9 cellular contexts compared by ENCODE assay signal in genomic region chr9:136345281-136346156, GRCh38. TPM values are rescaled to one million over a fixed set of nuclear protein-coding genes. Genes with fewer than 3 reads are reported as not detected.
DNase-seq lines count a peak whose midpoint lies in the region; ATAC-seq and TF ChIP-seq lines count a peak whose summit lies in the region.
"Had no signal": no experiment of that assay in that cellular context is flagged by ENCODE, and none has a peak within 500 bp of the region (broad histone marks: within the 10 kb centered on the region; RNA-seq: fewer than 3 reads in every experiment).

No MANE protein-coding gene starts in this region.

- no peaks in the 10 kb centered on the region for H3K36me3 Mint-ChIP-seq in progenitor cell of endocrine pancreas (ENCODE audit: insufficient read depth)

- no peak overlapping the region for H3K4me3 ChIP-seq in cardiac muscle cell

- H3K27me3 Mint-ChIP-seq in progenitor cell of endocrine pancreas: no peaks in the 10 kb centered on the region

- H3K4me1 ChIP-seq in cardiac muscle cell (ENCODE audit: low read depth): peaks cover 17% of the 10 kb centered on the region

- peak overlapping the region; percentile 73 for H3K27ac ChIP-seq in cardiac muscle cell

- peak; percentile 69 for DNase-seq in EH (ENCODE audit: low read depth)
- peak; percentile 34 for DNase-seq in amniotic epithelial cell (ENCODE audit: low read depth)
- peak; percentile 52 to 73 for DNase-seq in cardiac muscle cell (ENCODE audit: low read depth in 1 of 2, low spot score in 1 of 2)
- DNase-seq in progenitor cell of endocrine pancreas (ENCODE audit: low spot score, unreplicated experiment): peak; percentile 50
- no peak for DNase-seq in NCI-H774 (lab: John Stamatoyannopoulos, UW)
- DNase-seq in NCI-H524 (lab: John Stamatoyannopoulos, UW): no peak
- DNase-seq in activated T-cell treated with anti-CD3 and anti-CD28 coated beads for 4 hours: no peak
- DNase-seq: NCI-H1417 had no signal

- H3K9me3 ChIP-seq in cardiac muscle cell (ENCODE audit: low read depth): no peaks in the 10 kb centered on the region

- H3K4me3 Mint-ChIP-seq in progenitor cell of endocrine pancreas (ENCODE audit: low read depth): no peak overlapping the region

- no peaks in the 10 kb centered on the region for H3K36me3 ChIP-seq in cardiac muscle cell

- H3K27ac Mint-ChIP-seq in progenitor cell of endocrine pancreas: peak overlapping the region; percentile 71

- TF ChIP-seq CTCF in cardiac muscle cell (IDR thresholded peaks at IDR 0.05; ENCODE audit: low read depth, low read length) (peak; percentile 54), progenitor cell of endocrine pancreas (IDR thresholded peaks at IDR 0.05; ENCODE audit: unreplicated experiment) (peak; percentile 53)

- H3K9me3 Mint-ChIP-seq in progenitor cell of endocrine pancreas (ENCODE audit: low read depth): no peaks in the 10 kb centered on the region

- peaks cover 3% of the 10 kb centered on the region for H3K4me1 Mint-ChIP-seq in progenitor cell of endocrine pancreas (ENCODE audit: low read depth)

- ATAC-seq in GM18520 (IDR thresholded peaks at IDR 0.05; ENCODE audit: unreplicated experiment): no peak

- H3K27me3 ChIP-seq in cardiac muscle cell: no peaks in the 10 kb centered on the region

RNA-seq across cellular contexts. Expression of gene DNLZ, which starts 18.0 kb away (rescaled TPM):
- total RNA-seq in cardiac muscle cell (28.0 and 45.4 TPM in 2 replicates), progenitor cell of endocrine pancreas (16.2 and 18.4 TPM in 2 replicates)
- 31.8 and 48.2 TPM in 2 replicates for polyA plus RNA-seq in cardiac muscle cell

RNA-seq across cellular contexts. Expression of gene GPSM1, which starts 18.2 kb away (rescaled TPM):
- total RNA-seq in cardiac muscle cell (88.3 and 116 TPM in 2 replicates), progenitor cell of endocrine pancreas (79.2 and 82.2 TPM in 2 replicates)
- 52.2 and 58.5 TPM in 2 replicates for polyA plus RNA-seq in cardiac muscle cell

RNA-seq across cellular contexts. Expression of gene CARD9, which starts 27.9 kb away (rescaled TPM):
- total RNA-seq in cardiac muscle cell (0.46 and 2.1 TPM in 2 replicates), progenitor cell of endocrine pancreas (1.6 and 2.0 TPM in 2 replicates)
- 2.1 TPM in 2 replicates for polyA plus RNA-seq in cardiac muscle cell

RNA-seq across cellular contexts. Expression of gene CCDC187, which starts 41.6 kb away (rescaled TPM):
- 0.56 and 1.3 TPM in 2 replicates for total RNA-seq in cardiac muscle cell
- 0.13 and 0.16 TPM in 2 replicates for polyA plus RNA-seq in cardiac muscle cell
- 1.2 and 1.4 TPM in 2 replicates for total RNA-seq in progenitor cell of endocrine pancreas

RNA-seq across cellular contexts. Expression of gene SNAPC4, which starts 54.5 kb away (rescaled TPM):
- total RNA-seq in cardiac muscle cell: 9.6 and 12.7 TPM in 2 replicates
- 7.7 and 8.7 TPM in 2 replicates for polyA plus RNA-seq in cardiac muscle cell
- total RNA-seq in progenitor cell of endocrine pancreas: 22.3 and 23.7 TPM in 2 replicates

Comparison
In these comparisons a context has a peak if more than half of its experiments do, and no peak if none do; other contexts are left out.
1. DNase-seq: peak in EH (single experiment), amniotic epithelial cell (single experiment), cardiac muscle cell (2 of 2) and progenitor cell of endocrine pancreas (single experiment); none in NCI-H774 (single experiment), NCI-H524 (0 of 2) and activated T-cell treated with anti-CD3 and anti-CD28 coated beads for 4 hours (single experiment).